17 cellular contexts compared by ENCODE assay signal in genomic region chr9:134895103-134895502, GRCh38. TPM values are rescaled to one million over a fixed set of nuclear protein-coding genes. Genes with fewer than 3 reads are reported as not detected.
DNase-seq lines count a peak whose midpoint lies in the region; ATAC-seq and TF ChIP-seq lines count a peak whose summit lies in the region.
"Had no signal": no experiment of that assay in that cellular context is flagged by ENCODE, and none has a peak within 500 bp of the region (broad histone marks: within the 10 kb centered on the region; RNA-seq: fewer than 3 reads in every experiment).

No MANE protein-coding gene starts in this region.

- no peaks in the 10 kb centered on the region for H3K4me1 ChIP-seq in mammary epithelial cell (ENCODE audit: insufficient read depth, low read length)
- peaks cover 0 to 12% (median 5%) of the 10 kb centered on the region in 4 donors for H3K4me1 ChIP-seq in tibial artery
- H3K4me1 ChIP-seq: Caco-2 had no signal

- dilution Hi-C loops in mammary epithelial cell (cut with HindIII; ENCODE audit: low sequenced_read_pairs): no loop called here

- H3K27ac Mint-ChIP-seq in MCF 10A (ENCODE audit: low read depth, unreplicated experiment): peak overlapping the region; percentile 10

- H3K36me3 Mint-ChIP-seq in MCF 10A (ENCODE audit: insufficient read depth, unreplicated experiment): no peaks in the 10 kb centered on the region

- H3K36me3 ChIP-seq in mammary epithelial cell (ENCODE audit: insufficient read depth, low read length) (no peaks in the 10 kb centered on the region), tibial artery (no peaks in the 10 kb centered on the region)

- no peaks in the 10 kb centered on the region for H4K20me1 ChIP-seq in mammary epithelial cell (ENCODE audit: insufficient read depth, low read length)

- BruUV-seq in MCF 10A (replicated peaks; lab: Mats Ljungman, UMichigan): no TSS peak
- BruUV-seq in mammary epithelial cell (replicated peaks; lab: Mats Ljungman, UMichigan): no TSS peak

- peaks cover 8% of the 10 kb centered on the region for H3K9me3 ChIP-seq in mammary epithelial cell (replicated peaks; ENCODE audit: insufficient read depth, low read length)
- peaks cover 0 to 7% (median 0%) of the 10 kb centered on the region in 3 donors for H3K9me3 ChIP-seq in tibial artery
- H3K9me3 ChIP-seq: Caco-2 had no signal

- in situ Hi-C loops in mammary epithelial cell (cut with MboI; ENCODE audit: low sequenced_read_pairs in 2 of 2) (no loop called here), astrocyte of the cerebellum (cut with HindIII; ENCODE audit: low sequenced_read_pairs) (no loop called here)

- peaks cover 23% of the 10 kb centered on the region for H3K4me1 Mint-ChIP-seq in MCF 10A (ENCODE audit: insufficient read depth, unreplicated experiment)

- 0% methylated on average over 3 of the region's 3 CpGs for WGBS in mammary epithelial cell (ENCODE audit: low coverage, missing lambda C conversion rate)

- DNase-seq in MCF 10A (ENCODE audit: unreplicated experiment): peak; percentile 71
- no peak for DNase-seq in mammary epithelial cell
- DNase-seq in astrocyte of the cerebellum (ENCODE audit: low read depth): peak; percentile 45
- peak; percentile 10 for DNase-seq in left lobe of liver (ENCODE audit: low spot score)
- peak; percentile 36 to 51 for DNase-seq in tibial artery
- DNase-seq in GDM1 (lab: John Stamatoyannopoulos, UW): no peak
- DNase-seq in OCI-M2 (lab: John Stamatoyannopoulos, UW; ENCODE audit: unreplicated experiment): no peak
- DNase-seq in GM20000 (ENCODE audit: low spot score): no peak
- DNase-seq: activated naive CD4-positive, alpha-beta T cell treated with anti-CD3 and anti-CD28 coated beads, Interleukin-2, amount 50 U/mL, for 16 hours; Caco-2; central memory CD4-positive, alpha-beta T cell; KG1; NCI-H1417 had no signal

- H3K9me3 Mint-ChIP-seq in MCF 10A (ENCODE audit: unreplicated experiment): peaks cover 9% of the 10 kb centered on the region

- H3K27me3 Mint-ChIP-seq in MCF 10A (ENCODE audit: insufficient read depth, unreplicated experiment): peaks cover 10% of the 10 kb centered on the region

- no peak for ATAC-seq in left lobe of liver

- no peaks in the 10 kb centered on the region for H3K27me3 ChIP-seq in mammary epithelial cell (ENCODE audit: insufficient read depth, low read length)
- peaks cover 0 to 11% of the 10 kb centered on the region in 2 donors for H3K27me3 ChIP-seq in tibial artery

- H3K4me3 Mint-ChIP-seq in MCF 10A (ENCODE audit: unreplicated experiment): no peak overlapping the region

- no peak overlapping the region for H3K9ac ChIP-seq in mammary epithelial cell (ENCODE audit: insufficient read depth, low read length)

- no peak overlapping the region for H3K4me2 ChIP-seq in mammary epithelial cell (ENCODE audit: insufficient read depth, low read depth, low read length)

- intact Hi-C loops in MCF 10A (cut with micrococcal nuclease) (no loop called here), mammary epithelial cell (cut with micrococcal nuclease) (no loop called here), tibial artery (cut with DNase I; ENCODE audit: low total_unique reads) (no loop called here)

- H3K27ac ChIP-seq in mammary epithelial cell (ENCODE audit: insufficient read depth, low read depth, low read length) (no peak overlapping the region), tibial artery (no peak overlapping the region)

- no peak overlapping the region for H3K4me3 ChIP-seq in mammary epithelial cell (replicated peaks in 1 of 3; ENCODE audit: insufficient read depth in 1 of 3, low read depth in 2 of 3, low read length in 3 of 3)
- H3K4me3 ChIP-seq in astrocyte of the cerebellum (ENCODE audit: low read depth, low read length): no peak overlapping the region
- H3K4me3 ChIP-seq in tibial artery: no peak overlapping the region

- CTCF ChIA-PET in MCF 10A (lab: Yijun Ruan, JAX) (no interaction called here), mammary epithelial cell (lab: Charles Lee; ENCODE audit: low non-redundant PET) (no interaction called here)

- no peak for TF ChIP-seq CTCF in MCF 10A (IDR thresholded peaks at IDR 0.05; ENCODE audit: unreplicated experiment)
- no peak for TF ChIP-seq CTCF in mammary epithelial cell (conservative IDR thresholded peaks at IDR 0.05 in 1 of 2, IDR thresholded peaks at IDR 0.05 in 1 of 2; ENCODE audit: extremely low read depth in 1 of 2, insufficient read depth in 1 of 2, low read depth in 1 of 2, low read length in 2 of 2)
- no peak for TF ChIP-seq CTCF in astrocyte of the cerebellum (IDR thresholded peaks at IDR 0.05; ENCODE audit: low read depth, low read length, missing control alignments)
- TF ChIP-seq CTCF in tibial artery (IDR thresholded peaks at IDR 0.05): no peak
- no peak for TF ChIP-seq CTCF in GM20000 (IDR thresholded peaks at IDR 0.05; ENCODE audit: extremely low read depth, missing control alignments)

- no peak overlapping the region for H2AFZ ChIP-seq in mammary epithelial cell (ENCODE audit: low read depth, low read length)

- POLR2A ChIA-PET in MCF 10A (lab: Yijun Ruan, JAX): no interaction called here

- H3K79me2 ChIP-seq in mammary epithelial cell (ENCODE audit: insufficient read depth, low read length): no peaks in the 10 kb centered on the region

RNA-seq across cellular contexts. Expression of gene FCN2, which starts 14.5 kb away (rescaled TPM):
- total RNA-seq in MCF 10A (2022) (not detected in 2 replicates), mammary epithelial cell (not detected), left lobe of liver (95.7 TPM)
- not detected for polyA plus RNA-seq in mammary epithelial cell
- not detected for polyA minus RNA-seq in mammary epithelial cell
- total RNA-seq: Caco-2, kidney epithelial cell, OCI-LY7, posterior vena cava had no signal
- polyA plus RNA-seq: AG04450 had no signal

RNA-seq across cellular contexts. Expression of gene FCN1, which starts 22.6 kb away (rescaled TPM):
- total RNA-seq in MCF 10A (2022): not detected in 2 replicates
- not detected for total RNA-seq in mammary epithelial cell
- polyA plus RNA-seq in mammary epithelial cell: not detected
- not detected for polyA minus RNA-seq in mammary epithelial cell
- total RNA-seq in left lobe of liver: 0.93 TPM
- total RNA-seq: Caco-2, kidney epithelial cell had no signal
- polyA plus RNA-seq: AG04450 had no signal

Comparison
In these comparisons a context has a peak if more than half of its experiments do, and no peak if none do; other contexts are left out.
1. DNase-seq: peak in MCF 10A (single experiment), astrocyte of the cerebellum (single experiment), left lobe of liver (single experiment) and tibial artery (2 of 2); none in mammary epithelial cell (single experiment), GDM1 (single experiment), OCI-M2 (single experiment) and GM20000 (single experiment).
2. RNA of gene FCN2, which starts 14.5 kb away (total RNA-seq): 95.7 TPM in left lobe of liver (single experiment); not detected in MCF 10A and not detected in mammary epithelial cell; every median in the first group is over 10 times any median in the second.